Comparison of ENCODE assay signal across 13 cellular contexts in genomic region chr20:62550087-62550565, GRCh38.
DNase-seq lines count a peak whose midpoint lies in the region; ATAC-seq, FAIRE-seq and TF ChIP-seq lines count a peak whose summit lies in the region.
"Had no signal": no experiment of that assay in that cellular context is flagged by ENCODE, and none has a peak within 500 bp of the region (broad histone marks: within the 10 kb centered on the region; RNA-seq: fewer than 3 reads in every experiment).

No MANE protein-coding gene starts in this region.

- H4K5ac ChIP-seq in H1 (ENCODE audit: insufficient read length, low read depth, low read length), result no peak overlapping the region

- peak overlapping the region; percentile 73 to 86 for H3K4me2 ChIP-seq in H1 (ENCODE audit: insufficient read depth in 1 of 2, low read depth in 2 of 2, low read length in 2 of 2)
- peak overlapping the region; percentile 24 for H3K4me2 ChIP-seq in mesenchymal stem cell (ENCODE audit: low read length, poor library complexity, severe bottlenecking)

- H3K4me1 ChIP-seq in HEK293 (ENCODE audit: control insufficient read depth, insufficient read depth, low read length) (no peaks in the 10 kb centered on the region), H1 (replicated peaks in 1 of 4; ENCODE audit: control insufficient read depth in 3 of 4, insufficient read depth in 4 of 4, low read length in 3 of 4) (peaks cover 0 to 11% (median 2%) of the 10 kb centered on the region in 4 experiments; a peak in 5 of 7 replicates), mesenchymal stem cell (ENCODE audit: control insufficient read depth, insufficient read depth, low read depth, low read length) (peaks cover 19% of the 10 kb centered on the region), stomach (peaks cover 14 to 67% (median 41%) of the 10 kb centered on the region in 4 donors), body of pancreas (peaks cover 12% of the 10 kb centered on the region)

- TF ChIP-seq CTCF in HEK293 (tag by site-specific recombination; IDR thresholded peaks at IDR 0.05), result no peak
- TF ChIP-seq CTCF in H1 (IDR thresholded peaks at IDR 0.05; ENCODE audit: control extremely low read depth in 1 of 3, insufficient read depth in 1 of 3, low read depth in 1 of 3, low read length in 3 of 3), result no peak
- TF ChIP-seq CTCF in stomach (IDR thresholded peaks at IDR 0.05), result no peak
- no peak for TF ChIP-seq CTCF in activated CD8-positive, alpha-beta T cell treated with anti-CD3 and anti-CD28 coated beads for 36 hours (IDR thresholded peaks at IDR 0.05)
- no peak for TF ChIP-seq CTCF in body of pancreas (IDR thresholded peaks at IDR 0.05)

- no peak for ATAC-seq in activated CD8-positive, alpha-beta T cell treated with anti-CD3 and anti-CD28 coated beads for 36 hours
- ATAC-seq in body of pancreas, result no peak

- H2BK12ac ChIP-seq in H1 (ENCODE audit: low read depth, low read length), result no peak overlapping the region
- no peak overlapping the region for H2BK12ac ChIP-seq in mesenchymal stem cell (ENCODE audit: low read length in 2 of 2)

- no peak overlapping the region for H2AK5ac ChIP-seq in H1 (ENCODE audit: low read depth, low read length)
- H2AK5ac ChIP-seq in mesenchymal stem cell (ENCODE audit: low read length, severe bottlenecking), result no peak overlapping the region

- POLR2A ChIA-PET in HEK293 (lab: Yijun Ruan, JAX) (no interaction called here), H1 (lab: Charles Lee; ENCODE audit: partially characterized antibody) (interaction anchor here (0.6 to 1.1 kb wide), 2 partner anchors 17 to 27 kb away, joined by 3 to 4 read pairs; no protein-coding TSS in a partner anchor), HEK293T (lab: Yijun Ruan, JAX) (no interaction called here)
- POLR2A ChIA-PET in activated CD8-positive, alpha-beta T cell treated with anti-CD3 and anti-CD28 coated beads for 36 hours (lab: Charles Lee), result no interaction called here

- H3K9ac ChIP-seq in H1 (replicated peaks in 1 of 4; ENCODE audit: extremely low read depth in 1 of 4, low read depth in 3 of 4, low read length in 3 of 4) (no peak overlapping the region), mesenchymal stem cell (ENCODE audit: low read length) (no peak overlapping the region)

- H3K18ac ChIP-seq in H1 (ENCODE audit: extremely low read depth, low read length), result no peak overlapping the region
- no peak overlapping the region for H3K18ac ChIP-seq in mesenchymal stem cell (ENCODE audit: low read depth in 1 of 2, low read length in 2 of 2)

- DNase-seq in H1 (ENCODE audit: low read depth in 1 of 2, low spot score in 2 of 2) (no peak), mesenchymal stem cell (no peak), stomach (no peak), NCI-H2196 (lab: John Stamatoyannopoulos, UW; ENCODE audit: unreplicated experiment) (no peak), body of pancreas (no peak), HEK293T (ENCODE audit: extremely low spot score) (no peak)
- DNase-seq in activated CD8-positive, alpha-beta T cell treated with anti-CD3 and anti-CD28 coated beads for 36 hours, result no peak
- DNase-seq: activated CD4-positive, CD25-positive, alpha-beta regulatory T cell treated with anti-CD3 and anti-CD28 coated beads, Interleukin-2, amount 50 U/mL, for 72 hours; SIG-M5 had no signal

- no peak overlapping the region for H2BK20ac ChIP-seq in H1 (ENCODE audit: low read length)

- no peak for TF ChIP-seq POLR2A in H1 (IDR thresholded peaks at IDR 0.05; ENCODE audit: control extremely low read depth in 1 of 2, low read depth in 2 of 2, low read length in 2 of 2)
- no peak for TF ChIP-seq POLR2A in stomach (IDR thresholded peaks at IDR 0.05)
- no peak for TF ChIP-seq POLR2A in body of pancreas (IDR thresholded peaks at IDR 0.05)

- H3K36me3 Mint-ChIP-seq in activated CD8-positive, alpha-beta T cell treated with anti-CD3 and anti-CD28 coated beads for 36 hours (ENCODE audit: low read depth), result no peaks in the 10 kb centered on the region
- H3K36me3 Mint-ChIP-seq: CD4-positive, CD25-positive, alpha-beta regulatory T cell; type B pancreatic cell had no signal

- H2BK120ac ChIP-seq in H1 (replicated peaks; ENCODE audit: low read depth, low read length) (no peak overlapping the region), mesenchymal stem cell (ENCODE audit: low read depth, low read length) (no peak overlapping the region)

- no peak for TF ChIP-seq RAD21 in H1 (IDR thresholded peaks at IDR 0.05 in 1 of 2, conservative IDR thresholded peaks at IDR 0.05 in 1 of 2; ENCODE audit: low read depth in 2 of 2, low read length in 2 of 2)

- no peak overlapping the region for H2BK5ac ChIP-seq in H1 (ENCODE audit: low read depth, low read length)
- no peak overlapping the region for H2BK5ac ChIP-seq in mesenchymal stem cell (ENCODE audit: low read depth, low read length, poor library complexity, severe bottlenecking)

- peaks cover 29% of the 10 kb centered on the region for H3K27me3 Mint-ChIP-seq in activated CD8-positive, alpha-beta T cell treated with anti-CD3 and anti-CD28 coated beads for 36 hours

- intact Hi-C loops in stomach (cut with DNase I; ENCODE audit: low total_unique reads), result no loop called here
- intact Hi-C loops in activated CD8-positive, alpha-beta T cell treated with anti-CD3 and anti-CD28 coated beads for 36 hours (cut with micrococcal nuclease), result no loop called here
- intact Hi-C loops in body of pancreas (cut with DNase I), result no loop called here

- H3K4ac ChIP-seq in H1 (replicated peaks; ENCODE audit: insufficient read length, low read depth, low read length), result no peak overlapping the region
- no peak overlapping the region for H3K4ac ChIP-seq in mesenchymal stem cell (ENCODE audit: low read depth in 1 of 2, low read length in 2 of 2)

- H3K9me3 ChIP-seq in HEK293 (ENCODE audit: control insufficient read depth, insufficient read depth, low read depth, low read length) (no peaks in the 10 kb centered on the region), H1 (ENCODE audit: insufficient read depth in 2 of 2, low read depth in 1 of 2, low read length in 1 of 2) (no peaks in the 10 kb centered on the region; a peak in 1 of 4 replicates), mesenchymal stem cell (ENCODE audit: control insufficient read depth, low read length) (no peaks in the 10 kb centered on the region), stomach (no peaks in the 10 kb centered on the region), body of pancreas (no peaks in the 10 kb centered on the region)

- no peak overlapping the region for H3K4me3 Mint-ChIP-seq in activated CD8-positive, alpha-beta T cell treated with anti-CD3 and anti-CD28 coated beads for 36 hours

- H3K56ac ChIP-seq in H1 (replicated peaks; ENCODE audit: insufficient read length, low read depth, low read length), result no peak overlapping the region

- H2AFZ ChIP-seq in H1 (ENCODE audit: low read length) (no peak overlapping the region), mesenchymal stem cell (ENCODE audit: low read depth, low read length) (no peak overlapping the region)

- peaks cover 6% of the 10 kb centered on the region; the same call in 1 of the 2 replicates for H3K23me2 ChIP-seq in H1 (ENCODE audit: low read depth, low read length)

- 38% methylated on average over 8 of the region's 29 CpGs; no CpG with 5 or more reads in 1 of the 2 experiments for WGBS in H1 (ENCODE audit: extremely low coverage in 1 of 2, insufficient coverage in 1 of 2, insufficient read length in 1 of 2, insufficient replicate concordance in 2 of 2, low coverage in 1 of 2, low lambda C conversion rate in 2 of 2, missing lambda C conversion rate in 1 of 2), 2 experiments
- WGBS in mesenchymal stem cell, result 29% methylated on average over 16 of the region's 29 CpGs
- WGBS in stomach, 5 donors, result 4 to 12% (median 9%) methylated on average over 9 to 29 of the region's 29 CpGs
- WGBS in body of pancreas, 2 donors, result 0 to 12% methylated on average over 5 to 25 of the region's 29 CpGs

- H3K4me3 ChIP-seq in HEK293 (ENCODE audit: low read depth, low read length) (no peak overlapping the region), H1 (ENCODE audit: extremely low read depth in 1 of 4, insufficient read depth in 2 of 4, low read depth in 3 of 4, low read length in 4 of 4) (peak overlapping the region in 3 of 4 experiments; percentile 30 to 65 (median 34); a peak in 3 of 8 replicates), mesenchymal stem cell (ENCODE audit: insufficient read depth in 1 of 2, low read depth in 1 of 2, low read length in 2 of 2) (peak overlapping the region in 1 of 2 experiments; percentile 10), stomach (peak overlapping the region; percentile 51 to 55 (median 54)), body of pancreas (no peak overlapping the region)

- no peak overlapping the region for H3K23ac ChIP-seq in H1 (ENCODE audit: insufficient read length)
- H3K23ac ChIP-seq in mesenchymal stem cell (ENCODE audit: low read length in 2 of 2), result no peak overlapping the region

- CTCF ChIA-PET in HEK293 (lab: Yijun Ruan, JAX) (no interaction called here), H1 (lab: Charles Lee; ENCODE audit: partially characterized antibody) (interaction anchor here (1.0 to 4.8 kb wide), 19 partner anchors 9 to 290 kb away, joined by 3 to 49 read pairs (median 6); no protein-coding TSS in a partner anchor), HEK293T (lab: Yijun Ruan, JAX) (interaction anchor here (1.3 to 1.6 kb wide), 2 partner anchors 27 to 50 kb away, joined by 3 to 5 read pairs; no protein-coding TSS in a partner anchor)
- CTCF ChIA-PET in activated CD8-positive, alpha-beta T cell treated with anti-CD3 and anti-CD28 coated beads for 36 hours (lab: Charles Lee), result no interaction called here

- H3K79me1 ChIP-seq in H1 (ENCODE audit: low read depth, low read length) (no peaks in the 10 kb centered on the region), mesenchymal stem cell (replicated peaks; ENCODE audit: low read length, poor library complexity, severe bottlenecking) (no peaks in the 10 kb centered on the region)

- TF ChIP-seq EP300 in H1 (IDR thresholded peaks at IDR 0.05; ENCODE audit: borderline replicate concordance in 1 of 2, low read depth in 2 of 2, low read length in 2 of 2), result no peak
- peak; percentile 33 for TF ChIP-seq EP300 in stomach (IDR thresholded peaks at IDR 0.05)

- H3K79me2 ChIP-seq in H1 (ENCODE audit: control insufficient read depth in 1 of 2, insufficient read depth in 2 of 2, low read length in 2 of 2), result no peaks in the 10 kb centered on the region

- H4K20me1 ChIP-seq in H1 (replicated peaks in 1 of 2; ENCODE audit: control insufficient read depth in 1 of 2, insufficient read depth in 2 of 2, low read length in 2 of 2), result peaks cover 0 to 4% of the 10 kb centered on the region in 2 experiments

- H3K4me1 Mint-ChIP-seq in activated CD8-positive, alpha-beta T cell treated with anti-CD3 and anti-CD28 coated beads for 36 hours (ENCODE audit: low read depth), result peaks cover 6% of the 10 kb centered on the region

- H4K91ac ChIP-seq in H1 (replicated peaks; ENCODE audit: insufficient read length, low read length) (no peak overlapping the region), mesenchymal stem cell (ENCODE audit: low read length) (no peak overlapping the region)

- no peak overlapping the region for H3K14ac ChIP-seq in H1 (ENCODE audit: insufficient read length)
- no peak overlapping the region for H3K14ac ChIP-seq in mesenchymal stem cell (ENCODE audit: low read length in 2 of 2)

- H3K27ac ChIP-seq in HEK293 (ENCODE audit: extremely low read depth, low read depth, low read length) (no peak overlapping the region), H1 (ENCODE audit: low read depth, low read length) (no peak overlapping the region), mesenchymal stem cell (ENCODE audit: low read length, poor library complexity, severe bottlenecking) (no peak overlapping the region), stomach (peak overlapping the region in 4 of 5 donors; percentile 52 to 87 (median 76)), body of pancreas (no peak overlapping the region)

- H3K27me3 ChIP-seq in H1 (replicated peaks in 1 of 4; ENCODE audit: control insufficient read depth in 3 of 4, extremely low read depth in 1 of 4, insufficient read depth in 3 of 4, low read length in 3 of 4), result peaks cover 10 to 30% (median 20%) of the 10 kb centered on the region in 4 experiments
- peaks cover 82 to 83% of the 10 kb centered on the region in 2 experiments for H3K27me3 ChIP-seq in mesenchymal stem cell (ENCODE audit: control insufficient read depth in 1 of 2, insufficient read depth in 1 of 2, low read length in 2 of 2)
- peaks cover 0 to 81% (median 61%) of the 10 kb centered on the region in 3 donors for H3K27me3 ChIP-seq in stomach
- peaks cover 0 to 19% of the 10 kb centered on the region in 2 donors for H3K27me3 ChIP-seq in body of pancreas

- H4K8ac ChIP-seq in H1 (ENCODE audit: extremely low read depth, insufficient read depth, low read length) (no peak overlapping the region), mesenchymal stem cell (ENCODE audit: low read length) (no peak overlapping the region)

- H2BK15ac ChIP-seq in H1 (ENCODE audit: low read length) (no peak overlapping the region), mesenchymal stem cell (ENCODE audit: low read depth, poor library complexity, severe bottlenecking) (no peak overlapping the region)

- no peaks in the 10 kb centered on the region for H3K36me3 ChIP-seq in HEK293 (ENCODE audit: control insufficient read depth in 2 of 2, insufficient read depth in 1 of 2, low read length in 2 of 2)
- H3K36me3 ChIP-seq in H1 (ENCODE audit: control insufficient read depth in 2 of 4, insufficient read depth in 4 of 4, low read length in 3 of 4), result no peaks in the 10 kb centered on the region
- H3K36me3 ChIP-seq in mesenchymal stem cell (ENCODE audit: control insufficient read depth in 1 of 2, insufficient read depth in 2 of 2, low read depth in 1 of 2, low read length in 2 of 2), result no peaks in the 10 kb centered on the region
- no peaks in the 10 kb centered on the region for H3K36me3 ChIP-seq in stomach
- H3K36me3 ChIP-seq in body of pancreas (replicated peaks in 1 of 2; ENCODE audit: insufficient read depth in 1 of 2, low read depth in 2 of 2), result no peaks in the 10 kb centered on the region

- FAIRE-seq in H1 (lab: Jason Lieb, UNC), result no peak

- H3K27ac Mint-ChIP-seq in activated CD8-positive, alpha-beta T cell treated with anti-CD3 and anti-CD28 coated beads for 36 hours, result no peak overlapping the region
- H3K27ac Mint-ChIP-seq: activated T-helper 2 cell treated with anti-CD3 and anti-CD28 coated beads, Interferon-gamma antibody, Interleukin-2, Interleukin-4, amounts not matched to agents 10 μg/mL and 5 μg/mL and 100 μg/mL, durations not matched to agents 14 hours and 24 hours and 36 hours had no signal

- no peaks in the 10 kb centered on the region for H3K9me3 Mint-ChIP-seq in activated CD8-positive, alpha-beta T cell treated with anti-CD3 and anti-CD28 coated beads for 36 hours
- H3K9me3 Mint-ChIP-seq: activated T-helper 2 cell treated with anti-CD3 and anti-CD28 coated beads, Interferon-gamma antibody, Interleukin-2, Interleukin-4, amounts not matched to agents 10 μg/mL and 5 μg/mL and 100 μg/mL, durations not matched to agents 14 hours and 24 hours and 36 hours; type B pancreatic cell had no signal

Comparison
In these comparisons a context has a peak if more than half of its experiments do, and no peak if none do; other contexts are left out.
1. H3K27ac ChIP-seq: peak in stomach (4 of 5); none in HEK293 (single experiment), H1 (single experiment), mesenchymal stem cell (single experiment) and body of pancreas (0 of 4).
2. H3K4me3 ChIP-seq: peak in H1 (3 of 4) and stomach (4 of 4); none in HEK293 (single experiment) and body of pancreas (0 of 2).
3. CTCF ChIA-PET loops: an anchor here in H1 (1.0 to 4.8 kb wide) and HEK293T (1.3 to 1.6 kb wide); none called in HEK293 and activated CD8-positive, alpha-beta T cell treated with anti-CD3 and anti-CD28 coated beads for 36 hours.